ENCODE assay signal across 16 cellular contexts in genomic region chr3:39207361-39208192, GRCh38. TPM values are rescaled to one million over a fixed set of nuclear protein-coding genes. Genes with fewer than 3 reads are reported as not detected.
A peak's percentile ranks its signal among the peaks of the same experiment; 100 is the strongest.
DNase-seq lines count a peak whose midpoint lies in the region; ATAC-seq and TF ChIP-seq lines count a peak whose summit lies in the region.
"Had no signal": no experiment of that assay in that cellular context is flagged by ENCODE, and none has a peak within 500 bp of the region (broad histone marks: within the 10 kb centered on the region; RNA-seq: fewer than 3 reads in every experiment).

No MANE protein-coding gene starts in this region.

- no peaks in the 10 kb centered on the region for H3K27me3 ChIP-seq in GM23338 (ENCODE audit: insufficient read depth)
- H3K27me3 ChIP-seq in mammary epithelial cell (ENCODE audit: insufficient read depth, low read length), result peaks cover 5% of the 10 kb centered on the region
- H3K27me3 ChIP-seq: adrenal gland had no signal

- 72% methylated on average over 4 of the region's 5 CpGs for WGBS in mammary epithelial cell (ENCODE audit: low coverage, missing lambda C conversion rate)

- peaks cover 30% of the 10 kb centered on the region for H3K4me1 Mint-ChIP-seq in GM23338
- peaks cover 31% of the 10 kb centered on the region for H3K4me1 Mint-ChIP-seq in endothelial cell (ENCODE audit: unreplicated experiment)
- H3K4me1 Mint-ChIP-seq in progenitor cell of endocrine pancreas (ENCODE audit: low read depth), result peaks cover 35% of the 10 kb centered on the region

- H2AFZ ChIP-seq in GM23338 (peak overlapping the region; percentile 35), mammary epithelial cell (ENCODE audit: low read depth, low read length) (no peak overlapping the region)

- intact Hi-C loops in mammary epithelial cell (cut with micrococcal nuclease), result loop anchor here (1.0 to 5.0 kb wide), 4 partner anchors 54 to 175 kb away; partner anchors contain the start of gene SLC25A38

- CTCF ChIA-PET in mammary epithelial cell (lab: Charles Lee; ENCODE audit: low non-redundant PET), result no interaction called here

- H3K4me3 ChIP-seq in GM23338, result no peak overlapping the region
- no peak overlapping the region for H3K4me3 ChIP-seq in mammary epithelial cell (replicated peaks in 1 of 3; ENCODE audit: insufficient read depth in 1 of 3, low read depth in 2 of 3, low read length in 3 of 3)
- H3K4me3 ChIP-seq: adrenal gland had no signal

- TF ChIP-seq CTCF in GM23338 (conservative IDR thresholded peaks at IDR 0.05; ENCODE audit: low read depth in 2 of 2) (no peak), endothelial cell (IDR thresholded peaks at IDR 0.05; ENCODE audit: unreplicated experiment) (no peak), progenitor cell of endocrine pancreas (IDR thresholded peaks at IDR 0.05; ENCODE audit: unreplicated experiment) (no peak), mammary epithelial cell (conservative IDR thresholded peaks at IDR 0.05 in 1 of 2, IDR thresholded peaks at IDR 0.05 in 1 of 2; ENCODE audit: extremely low read depth in 1 of 2, insufficient read depth in 1 of 2, low read depth in 1 of 2, low read length in 2 of 2) (no peak)

- dilution Hi-C loops in mammary epithelial cell (cut with HindIII; ENCODE audit: low sequenced_read_pairs), result no loop called here

- H3K4me1 ChIP-seq in GM23338 (ENCODE audit: insufficient read depth), result peaks cover 23% of the 10 kb centered on the region
- no peaks in the 10 kb centered on the region for H3K4me1 ChIP-seq in mammary epithelial cell (ENCODE audit: insufficient read depth, low read length)
- H3K4me1 ChIP-seq: adrenal gland had no signal

- no TSS peak for BruUV-seq in mammary epithelial cell (replicated peaks; lab: Mats Ljungman, UMichigan)

- in situ Hi-C loops in mammary epithelial cell (cut with MboI; ENCODE audit: low sequenced_read_pairs in 2 of 2), result no loop called here

- H3K4me3 Mint-ChIP-seq in GM23338 (no peak overlapping the region), endothelial cell (ENCODE audit: unreplicated experiment) (no peak overlapping the region), progenitor cell of endocrine pancreas (ENCODE audit: low read depth) (no peak overlapping the region)
- H3K4me3 Mint-ChIP-seq: activated B cell treated with CpG ODN at 0.5 μM for 24 hours had no signal

- no peaks in the 10 kb centered on the region for H3K36me3 ChIP-seq in GM23338 (ENCODE audit: insufficient read depth)
- no peaks in the 10 kb centered on the region for H3K36me3 ChIP-seq in mammary epithelial cell (ENCODE audit: insufficient read depth, low read length)
- H3K36me3 ChIP-seq: adrenal gland had no signal

- H3K9me2 ChIP-seq in GM23338 (ENCODE audit: insufficient read depth), result no peaks in the 10 kb centered on the region; the same call in 1 of the 2 replicates

- H3K27ac Mint-ChIP-seq in GM23338, result no peak overlapping the region
- peak overlapping the region; percentile 96 for H3K27ac Mint-ChIP-seq in endothelial cell (ENCODE audit: unreplicated experiment)
- H3K27ac Mint-ChIP-seq in progenitor cell of endocrine pancreas, result peak overlapping the region; percentile 42
- H3K27ac Mint-ChIP-seq: activated B cell treated with CpG ODN at 0.5 μM for 24 hours; activated T-helper 2 cell treated with anti-CD3 and anti-CD28 coated beads, Interferon-gamma antibody, Interleukin-2, Interleukin-4, amounts not matched to agents 10 μg/mL and 5 μg/mL and 100 μg/mL, durations not matched to agents 14 hours and 24 hours and 36 hours had no signal

- H3K9me3 ChIP-seq in mammary epithelial cell (replicated peaks; ENCODE audit: insufficient read depth, low read length), result no peaks in the 10 kb centered on the region
- H3K9me3 ChIP-seq: adrenal gland had no signal

- H3K27ac ChIP-seq in GM23338 (ENCODE audit: low read depth) (no peak overlapping the region), mammary epithelial cell (ENCODE audit: insufficient read depth, low read depth, low read length) (no peak overlapping the region)
- H3K27ac ChIP-seq: adrenal gland had no signal

- H3K27me3 Mint-ChIP-seq in GM23338 (ENCODE audit: insufficient read depth, low read depth, poor library complexity) (peaks cover 1% of the 10 kb centered on the region), endothelial cell (ENCODE audit: unreplicated experiment) (peaks cover 1% of the 10 kb centered on the region), progenitor cell of endocrine pancreas (peaks cover 10% of the 10 kb centered on the region)

- H4K20me1 ChIP-seq in GM23338 (replicated peaks; ENCODE audit: insufficient read depth) (no peaks in the 10 kb centered on the region), mammary epithelial cell (ENCODE audit: insufficient read depth, low read length) (no peaks in the 10 kb centered on the region)

- peak overlapping the region; percentile 26; the same call in 1 of the 2 replicates for H3K4me2 ChIP-seq in GM23338
- no peak overlapping the region for H3K4me2 ChIP-seq in mammary epithelial cell (ENCODE audit: insufficient read depth, low read depth, low read length)

- DNase-seq in GM23338 (ENCODE audit: low spot score) (no peak), NCI-H69 (lab: John Stamatoyannopoulos, UW) (peak; percentile 48), endothelial cell (ENCODE audit: low spot score) (no peak), progenitor cell of endocrine pancreas (ENCODE audit: low spot score, unreplicated experiment) (no peak), mammary epithelial cell (no peak), HCEC 1CT (no peak)
- no peak for DNase-seq in activated effector memory CD4-positive, alpha-beta T cell treated with Interleukin-2 at 50 U/mL for 16 hours
- DNase-seq: activated B cell treated with CpG ODN at 0.5 μM for 24 hours; activated CD8-positive, alpha-beta memory T cell treated with anti-CD3 and anti-CD28 coated beads for 24 hours; NCI-H2029 treated with DMSO at 0.1 percent for 48 hours; NCI-H774; Right ventricle myocardium superior had no signal

- peaks cover 3% of the 10 kb centered on the region; the same call in 2 of the 3 replicates for H3K9me3 Mint-ChIP-seq in GM23338
- no peaks in the 10 kb centered on the region for H3K9me3 Mint-ChIP-seq in endothelial cell (ENCODE audit: unreplicated experiment)
- no peaks in the 10 kb centered on the region for H3K9me3 Mint-ChIP-seq in progenitor cell of endocrine pancreas (ENCODE audit: low read depth)
- H3K9me3 Mint-ChIP-seq: activated B cell treated with CpG ODN at 0.5 μM for 24 hours; activated T-helper 2 cell treated with anti-CD3 and anti-CD28 coated beads, Interferon-gamma antibody, Interleukin-2, Interleukin-4, amounts not matched to agents 10 μg/mL and 5 μg/mL and 100 μg/mL, durations not matched to agents 14 hours and 24 hours and 36 hours had no signal

- H3K79me2 ChIP-seq in GM23338 (replicated peaks; ENCODE audit: insufficient read depth) (no peaks in the 10 kb centered on the region), mammary epithelial cell (ENCODE audit: insufficient read depth, low read length) (no peaks in the 10 kb centered on the region)

- ATAC-seq in GM23338, result no peak

- H3K36me3 Mint-ChIP-seq in GM23338 (ENCODE audit: low read depth), result no peaks in the 10 kb centered on the region
- H3K36me3 Mint-ChIP-seq in endothelial cell (ENCODE audit: low read depth, unreplicated experiment), result peaks cover 4% of the 10 kb centered on the region
- H3K36me3 Mint-ChIP-seq in progenitor cell of endocrine pancreas (ENCODE audit: insufficient read depth), result no peaks in the 10 kb centered on the region

- H3F3A ChIP-seq in GM23338 (replicated peaks; ENCODE audit: low read depth), result no peaks in the 10 kb centered on the region

- H3K9ac ChIP-seq in mammary epithelial cell (ENCODE audit: insufficient read depth, low read length), result no peak overlapping the region

TF ChIP-seq in GM23338, 12 proteins besides CTCF, POLR2A, EP300 and RAD21:
- TF ChIP-seq ZNF331 (CRISPR knock-in tag; IDR thresholded peaks at IDR 0.05; ENCODE audit: low read depth), result no peak
- no peak for TF ChIP-seq ETS1 (IDR thresholded peaks at IDR 0.05)

RNA-seq across cellular contexts. Expression of gene XIRP1, which starts 15.2 kb away (rescaled TPM):
- not detected in 2 replicates for total RNA-seq in GM23338 (2014; rRNA removed; shearing (Covaris generic))
- 0.03 TPM in 1 of 2 replicates, not detected in the other for polyA plus RNA-seq in GM23338 (2016; fragmentation: Nextera tagmentation; extraction: Ambion mirVana)
- 0.21 TPM for total RNA-seq in endothelial cell (ENCODE audit: unreplicated experiment)
- total RNA-seq in progenitor cell of endocrine pancreas, result 0.16 TPM in 1 of 2 replicates, not detected in the other
- not detected for total RNA-seq in mammary epithelial cell
- polyA plus RNA-seq in mammary epithelial cell, result not detected
- not detected for polyA minus RNA-seq in mammary epithelial cell
- total RNA-seq: H7, HepG2 had no signal
- polyA plus RNA-seq: HepG2 had no signal

RNA-seq across cellular contexts. Expression of gene CSRNP1, which starts 54.2 kb away (rescaled TPM):
- total RNA-seq in GM23338 (2014; rRNA removed; shearing (Covaris generic)), result 8.3 and 10.0 TPM in 2 replicates
- 4.7 and 4.9 TPM in 2 replicates for polyA plus RNA-seq in GM23338 (2016; fragmentation: Nextera tagmentation; extraction: Ambion mirVana)
- total RNA-seq in endothelial cell (ENCODE audit: unreplicated experiment), result 20.8 TPM
- total RNA-seq in progenitor cell of endocrine pancreas, result 6.6 and 6.7 TPM in 2 replicates
- total RNA-seq in mammary epithelial cell, result 1 to 10 TPM; 6.5 to 9.6 TPM
- polyA plus RNA-seq in mammary epithelial cell, result 8.4 TPM
- 22.2 TPM for polyA minus RNA-seq in mammary epithelial cell
